ENCODE assay signal across 1 cellular context in the genomic region with DNA sequence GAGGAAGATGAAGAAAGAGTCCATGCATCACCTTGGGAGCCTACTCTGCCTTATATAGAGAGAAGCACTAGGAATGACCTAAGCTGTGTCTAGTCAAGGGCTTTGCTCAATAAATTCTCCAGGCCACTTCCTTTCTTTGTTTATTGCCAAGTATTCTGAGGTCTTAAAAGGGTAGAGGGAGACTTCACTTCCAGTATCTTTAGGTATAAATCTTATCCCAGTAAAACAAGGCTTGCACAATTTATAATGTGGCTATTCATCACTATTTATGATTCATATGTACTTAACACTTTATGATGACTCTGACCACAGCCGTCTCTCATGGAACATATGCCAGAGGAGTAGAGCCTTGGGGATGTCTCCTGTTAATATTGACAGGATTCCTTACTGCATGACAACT.
TF ChIP-seq lines count a peak whose summit lies in the region.

No MANE protein-coding gene starts in this region.

TF ChIP-seq in GM23338, 12 proteins besides CTCF, POLR2A, EP300 and RAD21 (continued from another document):
- TF ChIP-seq, protein P1, sequence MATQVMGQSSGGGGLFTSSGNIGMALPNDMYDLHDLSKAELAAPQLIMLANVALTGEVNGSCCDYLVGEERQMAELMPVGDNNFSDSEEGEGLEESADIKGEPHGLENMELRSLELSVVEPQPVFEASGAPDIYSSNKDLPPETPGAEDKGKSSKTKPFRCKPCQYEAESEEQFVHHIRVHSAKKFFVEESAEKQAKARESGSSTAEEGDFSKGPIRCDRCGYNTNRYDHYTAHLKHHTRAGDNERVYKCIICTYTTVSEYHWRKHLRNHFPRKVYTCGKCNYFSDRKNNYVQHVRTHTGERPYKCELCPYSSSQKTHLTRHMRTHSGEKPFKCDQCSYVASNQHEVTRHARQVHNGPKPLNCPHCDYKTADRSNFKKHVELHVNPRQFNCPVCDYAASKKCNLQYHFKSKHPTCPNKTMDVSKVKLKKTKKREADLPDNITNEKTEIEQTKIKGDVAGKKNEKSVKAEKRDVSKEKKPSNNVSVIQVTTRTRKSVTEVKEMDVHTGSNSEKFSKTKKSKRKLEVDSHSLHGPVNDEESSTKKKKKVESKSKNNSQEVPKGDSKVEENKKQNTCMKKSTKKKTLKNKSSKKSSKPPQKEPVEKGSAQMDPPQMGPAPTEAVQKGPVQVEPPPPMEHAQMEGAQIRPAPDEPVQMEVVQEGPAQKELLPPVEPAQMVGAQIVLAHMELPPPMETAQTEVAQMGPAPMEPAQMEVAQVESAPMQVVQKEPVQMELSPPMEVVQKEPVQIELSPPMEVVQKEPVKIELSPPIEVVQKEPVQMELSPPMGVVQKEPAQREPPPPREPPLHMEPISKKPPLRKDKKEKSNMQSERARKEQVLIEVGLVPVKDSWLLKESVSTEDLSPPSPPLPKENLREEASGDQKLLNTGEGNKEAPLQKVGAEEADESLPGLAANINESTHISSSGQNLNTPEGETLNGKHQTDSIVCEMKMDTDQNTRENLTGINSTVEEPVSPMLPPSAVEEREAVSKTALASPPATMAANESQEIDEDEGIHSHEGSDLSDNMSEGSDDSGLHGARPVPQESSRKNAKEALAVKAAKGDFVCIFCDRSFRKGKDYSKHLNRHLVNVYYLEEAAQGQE (IDR thresholded peaks at IDR 0.05; ENCODE audit: unreplicated experiment): no peak
- TF ChIP-seq ZNF114 (CRISPR knock-in tag; IDR thresholded peaks at IDR 0.05) (no peak), POLR2AphosphoS5 (IDR thresholded peaks at IDR 0.05; ENCODE audit: low read depth) (no peak), EZH2 (IDR thresholded peaks at IDR 0.05; ENCODE audit: low read depth, unreplicated experiment) (no peak), JUNB (IDR thresholded peaks at IDR 0.05; ENCODE audit: unreplicated experiment) (no peak), ZNF331 (CRISPR knock-in tag; IDR thresholded peaks at IDR 0.05; ENCODE audit: low read depth) (no peak), EZH2phosphoT487 (IDR thresholded peaks at IDR 0.05; ENCODE audit: unreplicated experiment) (no peak), CREB1 (CRISPR knock-in tag; IDR thresholded peaks at IDR 0.05; ENCODE audit: low read depth) (no peak), STAT1 (IDR thresholded peaks at IDR 0.05; ENCODE audit: unreplicated experiment) (no peak)
- TF ChIP-seq, protein P2, sequence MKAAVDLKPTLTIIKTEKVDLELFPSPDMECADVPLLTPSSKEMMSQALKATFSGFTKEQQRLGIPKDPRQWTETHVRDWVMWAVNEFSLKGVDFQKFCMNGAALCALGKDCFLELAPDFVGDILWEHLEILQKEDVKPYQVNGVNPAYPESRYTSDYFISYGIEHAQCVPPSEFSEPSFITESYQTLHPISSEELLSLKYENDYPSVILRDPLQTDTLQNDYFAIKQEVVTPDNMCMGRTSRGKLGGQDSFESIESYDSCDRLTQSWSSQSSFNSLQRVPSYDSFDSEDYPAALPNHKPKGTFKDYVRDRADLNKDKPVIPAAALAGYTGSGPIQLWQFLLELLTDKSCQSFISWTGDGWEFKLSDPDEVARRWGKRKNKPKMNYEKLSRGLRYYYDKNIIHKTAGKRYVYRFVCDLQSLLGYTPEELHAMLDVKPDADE (IDR thresholded peaks at IDR 0.05): no peak
- TF ChIP-seq, protein P3, sequence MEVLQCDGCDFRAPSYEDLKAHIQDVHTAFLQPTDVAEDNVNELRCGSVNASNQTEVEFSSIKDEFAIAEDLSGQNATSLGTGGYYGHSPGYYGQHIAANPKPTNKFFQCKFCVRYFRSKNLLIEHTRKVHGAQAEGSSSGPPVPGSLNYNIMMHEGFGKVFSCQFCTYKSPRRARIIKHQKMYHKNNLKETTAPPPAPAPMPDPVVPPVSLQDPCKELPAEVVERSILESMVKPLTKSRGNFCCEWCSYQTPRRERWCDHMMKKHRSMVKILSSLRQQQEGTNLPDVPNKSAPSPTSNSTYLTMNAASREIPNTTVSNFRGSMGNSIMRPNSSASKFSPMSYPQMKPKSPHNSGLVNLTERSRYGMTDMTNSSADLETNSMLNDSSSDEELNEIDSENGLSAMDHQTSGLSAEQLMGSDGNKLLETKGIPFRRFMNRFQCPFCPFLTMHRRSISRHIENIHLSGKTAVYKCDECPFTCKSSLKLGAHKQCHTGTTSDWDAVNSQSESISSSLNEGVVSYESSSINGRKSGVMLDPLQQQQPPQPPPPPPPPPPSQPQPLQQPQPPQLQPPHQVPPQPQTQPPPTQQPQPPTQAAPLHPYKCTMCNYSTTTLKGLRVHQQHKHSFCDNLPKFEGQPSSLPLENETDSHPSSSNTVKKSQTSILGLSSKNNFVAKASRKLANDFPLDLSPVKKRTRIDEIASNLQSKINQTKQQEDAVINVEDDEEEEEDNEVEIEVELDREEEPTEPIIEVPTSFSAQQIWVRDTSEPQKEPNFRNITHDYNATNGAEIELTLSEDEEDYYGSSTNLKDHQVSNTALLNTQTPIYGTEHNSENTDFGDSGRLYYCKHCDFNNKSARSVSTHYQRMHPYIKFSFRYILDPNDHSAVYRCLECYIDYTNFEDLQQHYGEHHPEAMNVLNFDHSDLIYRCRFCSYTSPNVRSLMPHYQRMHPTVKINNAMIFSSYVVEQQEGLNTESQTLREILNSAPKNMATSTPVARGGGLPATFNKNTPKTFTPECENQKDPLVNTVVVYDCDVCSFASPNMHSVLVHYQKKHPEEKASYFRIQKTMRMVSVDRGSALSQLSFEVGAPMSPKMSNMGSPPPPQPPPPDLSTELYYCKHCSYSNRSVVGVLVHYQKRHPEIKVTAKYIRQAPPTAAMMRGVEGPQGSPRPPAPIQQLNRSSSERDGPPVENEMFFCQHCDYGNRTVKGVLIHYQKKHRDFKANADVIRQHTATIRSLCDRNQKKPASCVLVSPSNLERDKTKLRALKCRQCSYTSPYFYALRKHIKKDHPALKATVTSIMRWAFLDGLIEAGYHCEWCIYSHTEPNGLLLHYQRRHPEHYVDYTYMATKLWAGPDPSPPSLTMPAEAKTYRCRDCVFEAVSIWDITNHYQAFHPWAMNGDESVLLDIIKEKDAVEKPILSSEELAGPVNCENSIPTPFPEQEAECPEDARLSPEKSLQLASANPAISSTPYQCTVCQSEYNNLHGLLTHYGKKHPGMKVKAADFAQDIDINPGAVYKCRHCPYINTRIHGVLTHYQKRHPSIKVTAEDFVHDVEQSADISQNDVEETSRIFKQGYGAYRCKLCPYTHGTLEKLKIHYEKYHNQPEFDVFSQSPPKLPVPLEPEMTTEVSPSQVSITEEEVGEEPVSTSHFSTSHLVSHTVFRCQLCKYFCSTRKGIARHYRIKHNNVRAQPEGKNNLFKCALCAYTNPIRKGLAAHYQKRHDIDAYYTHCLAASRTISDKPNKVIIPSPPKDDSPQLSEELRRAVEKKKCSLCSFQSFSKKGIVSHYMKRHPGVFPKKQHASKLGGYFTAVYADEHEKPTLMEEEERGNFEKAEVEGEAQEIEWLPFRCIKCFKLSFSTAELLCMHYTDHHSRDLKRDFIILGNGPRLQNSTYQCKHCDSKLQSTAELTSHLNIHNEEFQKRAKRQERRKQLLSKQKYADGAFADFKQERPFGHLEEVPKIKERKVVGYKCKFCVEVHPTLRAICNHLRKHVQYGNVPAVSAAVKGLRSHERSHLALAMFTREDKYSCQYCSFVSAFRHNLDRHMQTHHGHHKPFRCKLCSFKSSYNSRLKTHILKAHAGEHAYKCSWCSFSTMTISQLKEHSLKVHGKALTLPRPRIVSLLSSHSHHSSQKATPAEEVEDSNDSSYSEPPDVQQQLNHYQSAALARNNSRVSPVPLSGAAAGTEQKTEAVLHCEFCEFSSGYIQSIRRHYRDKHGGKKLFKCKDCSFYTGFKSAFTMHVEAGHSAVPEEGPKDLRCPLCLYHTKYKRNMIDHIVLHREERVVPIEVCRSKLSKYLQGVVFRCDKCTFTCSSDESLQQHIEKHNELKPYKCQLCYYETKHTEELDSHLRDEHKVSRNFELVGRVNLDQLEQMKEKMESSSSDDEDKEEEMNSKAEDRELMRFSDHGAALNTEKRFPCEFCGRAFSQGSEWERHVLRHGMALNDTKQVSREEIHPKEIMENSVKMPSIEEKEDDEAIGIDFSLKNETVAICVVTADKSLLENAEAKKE (CRISPR knock-in tag; IDR thresholded peaks at IDR 0.05): no peak
